ENCODE assay signal across 1 cellular context in the genomic region with DNA sequence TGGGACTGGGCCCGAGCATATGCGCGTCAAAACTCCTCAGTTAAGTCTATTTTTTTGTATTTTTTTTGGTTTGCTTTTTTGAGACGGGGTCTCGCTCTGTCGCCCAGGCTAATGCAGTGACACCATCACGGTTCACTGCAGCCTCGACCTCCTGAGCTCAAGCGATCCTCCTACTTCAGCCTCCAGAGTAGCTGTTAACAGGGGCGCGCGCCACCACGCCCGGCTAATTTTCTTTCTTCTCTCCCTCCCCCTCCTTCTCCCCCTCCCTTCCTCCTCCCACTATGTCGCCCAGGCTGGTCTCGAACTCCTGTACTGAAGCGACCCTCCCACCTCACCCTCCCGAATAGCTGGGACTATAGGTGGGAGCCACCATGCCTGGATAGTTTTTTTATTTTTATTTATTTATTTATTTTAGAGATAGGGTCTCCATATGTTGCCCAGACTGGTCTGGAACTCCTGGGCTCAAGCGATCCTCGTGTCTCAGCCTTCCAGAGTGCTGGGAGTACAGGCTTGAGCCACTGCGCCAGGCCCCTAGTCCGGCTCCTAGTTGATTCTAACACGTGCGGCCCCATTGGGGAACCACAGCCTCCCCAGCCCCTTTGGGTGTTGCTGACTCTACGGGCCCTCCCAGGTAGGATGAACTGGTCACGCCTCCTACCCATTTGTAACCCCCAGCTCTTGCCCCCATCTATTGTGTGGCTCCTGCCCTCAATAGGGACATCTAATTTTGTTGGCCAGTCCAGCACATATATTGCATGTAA.
A peak's percentile ranks its signal among the peaks of the same experiment; 100 is the strongest.
TF ChIP-seq lines count a peak whose summit lies in the region.

No MANE protein-coding gene starts in this region.

TF ChIP-seq in K562, 482 proteins besides CTCF, POLR2A, EP300 and RAD21 (continued from another document):
- TF ChIP-seq MLLT1 (IDR thresholded peaks at IDR 0.05) (0 out of 4 replicates have a peak, but pooled peaks of 1 of the 2 experiments have one; percentile 48), ATF7 (IDR thresholded peaks at IDR 0.05) (no peak), SMARCA5 (IDR thresholded peaks at IDR 0.05) (peak; percentile 47), POLR2B (IDR thresholded peaks at IDR 0.05; ENCODE audit: low read depth, partially characterized antibody) (peak; percentile 36), ARNT (IDR thresholded peaks at IDR 0.05) (peak in 1 of 2 experiments; percentile 70; a peak in 1 of 4 replicates), ZBTB2 (IDR thresholded peaks at IDR 0.05) (peak; percentile 46; the same call in 1 of the 2 replicates), ZEB2 (IDR thresholded peaks at IDR 0.05) (0 out of 2 replicates have a peak, but pooled peaks have one; percentile 31), TOE1 (IDR thresholded peaks at IDR 0.05; ENCODE audit: borderline replicate concordance) (0 out of 2 replicates have a peak, but pooled peaks have one; percentile 35), TOE1 (CRISPR knock-in tag; IDR thresholded peaks at IDR 0.05; ENCODE audit: borderline replicate concordance, low read depth) (no peak), SAP30 (IDR thresholded peaks at IDR 0.05; ENCODE audit: borderline replicate concordance, insufficient read depth, low read depth, low read length, poor library complexity, severe bottlenecking) (no peak), CAMTA2 (CRISPR knock-in tag; conservative IDR thresholded peaks at IDR 0.05) (0 out of 2 replicates have a peak, but pooled peaks have one; percentile 73), ETV1 (tag; conservative IDR thresholded peaks at IDR 0.05; ENCODE audit: low read depth) (0 out of 2 replicates have a peak, but pooled peaks have one; percentile 17), ZNF79 (CRISPR knock-in tag; IDR thresholded peaks at IDR 0.05; ENCODE audit: low read depth) (no peak), SMARCE1 (IDR thresholded peaks at IDR 0.05) (peak; percentile 62), TARDBP (IDR thresholded peaks at IDR 0.05) (no peak), THRAP3 (IDR thresholded peaks at IDR 0.05; ENCODE audit: borderline replicate concordance) (no peak)
